Comparison of ENCODE assay signal across 19 cellular contexts in genomic region chr5:56825222-56825824, GRCh38. TPM values are rescaled to one million over a fixed set of nuclear protein-coding genes. Genes with fewer than 3 reads are reported as not detected.
DNase-seq lines count a peak whose midpoint lies in the region; ATAC-seq, FAIRE-seq and TF ChIP-seq lines count a peak whose summit lies in the region.
"Had no signal": no experiment of that assay in that cellular context is flagged by ENCODE, and none has a peak within 500 bp of the region (broad histone marks: within the 10 kb centered on the region; RNA-seq: fewer than 3 reads in every experiment).

No MANE protein-coding gene starts in this region.

- BruUV-seq in PC-9 (replicated peaks; lab: Mats Ljungman, UMichigan) = no TSS peak

- peaks cover 29% of the 10 kb centered on the region for H3K4me1 ChIP-seq in PC-9 (replicated peaks; ENCODE audit: insufficient read depth)
- peaks cover 38% of the 10 kb centered on the region for H3K4me1 ChIP-seq in hepatocyte (ENCODE audit: insufficient read depth)

- TF ChIP-seq CTCF in PC-9 (conservative IDR thresholded peaks at IDR 0.05) = no peak
- TF ChIP-seq CTCF in hepatocyte (IDR thresholded peaks at IDR 0.05; ENCODE audit: poor library complexity) = no peak

- peak overlapping the region; percentile 46 for H3K27ac Mint-ChIP-seq in stimulated activated naive CD8-positive, alpha-beta T cell treated with anti-CD3 and anti-CD28 coated beads, Interleukin-15, Interleukin-2, amounts not matched to agents 100 ng/mL and 50 ng/mL, for 24 hours
- H3K27ac Mint-ChIP-seq: GM23338 had no signal

- intact Hi-C loops in PC-9 (cut with micrococcal nuclease; ENCODE audit: unreplicated experiment) = no loop called here

- H3K79me2 ChIP-seq in PC-9 (ENCODE audit: low read depth) (peaks cover 100% of the 10 kb centered on the region), hepatocyte (peaks cover 100% of the 10 kb centered on the region)

- POLR2A ChIA-PET in PC-9 (lab: Charles Lee; ENCODE audit: unreplicated experiment) = no interaction called here

- no peak for DNase-seq in stimulated activated naive CD8-positive, alpha-beta T cell treated with anti-CD3 and anti-CD28 coated beads, Interleukin-15, Interleukin-2, amounts not matched to agents 100 U/mL and 50 U/mL, for 24 hours
- DNase-seq in PC-9 = peak in 1 of 2 experiments; percentile 34
- DNase-seq in kidney tubule cell (ENCODE audit: low spot score) = peak; percentile 21
- DNase-seq in hepatocyte (ENCODE audit: low spot score) = no peak
- DNase-seq in frontal cortex (ENCODE audit: low spot score in 2 of 2) = no peak
- DNase-seq: activated T-cell treated with anti-CD3 and anti-CD28 coated beads, Interleukin-2, amount 50 U/mL, for 4 hours; glutamatergic neuron; KG1; NCI-H1092 treated with DMSO at 0.1 percent for 48 hours; NCI-H774; retina; SK-N-SH; stimulated activated CD4-positive, alpha-beta T cell treated with anti-CD3 and anti-CD28 coated beads, Interleukin-15, amount 100 ng/mL, for 24 hours had no signal

- WGBS in hepatocyte (ENCODE audit: low lambda C conversion rate, missing lambda C conversion rate) = 75% methylated on average over 3 of the region's 3 CpGs

- H3K9me3 ChIP-seq in PC-9 (ENCODE audit: insufficient read depth, low read depth) (no peaks in the 10 kb centered on the region), hepatocyte (ENCODE audit: low read depth) (no peaks in the 10 kb centered on the region)
- H3K9me3 ChIP-seq: SK-N-SH had no signal

- no peak overlapping the region for H3K4me2 ChIP-seq in PC-9
- no peak overlapping the region for H3K4me2 ChIP-seq in hepatocyte
- H3K4me2 ChIP-seq: GM23338, SK-N-SH had no signal

- H3K27ac ChIP-seq in PC-9 (peak overlapping the region; percentile 17; the same call in 1 of the 2 replicates), hepatocyte (no peak overlapping the region)

- H4K20me1 ChIP-seq in PC-9 (ENCODE audit: insufficient read depth) = no peaks in the 10 kb centered on the region
- peaks cover 58% of the 10 kb centered on the region for H4K20me1 ChIP-seq in hepatocyte (ENCODE audit: insufficient read depth, poor library complexity, severe bottlenecking)

- H3K36me3 ChIP-seq in PC-9 (ENCODE audit: low read depth) (peaks cover 9% of the 10 kb centered on the region; the same call in 1 of the 2 replicates), hepatocyte (replicated peaks; ENCODE audit: insufficient read depth, low read depth) (no peaks in the 10 kb centered on the region)

- H3K27me3 Mint-ChIP-seq in stimulated activated naive CD8-positive, alpha-beta T cell treated with anti-CD3 and anti-CD28 coated beads, Interleukin-15, Interleukin-2, amounts not matched to agents 100 ng/mL and 50 ng/mL, for 24 hours = no peaks in the 10 kb centered on the region

- H3K9me3 Mint-ChIP-seq in stimulated activated naive CD8-positive, alpha-beta T cell treated with anti-CD3 and anti-CD28 coated beads, Interleukin-15, Interleukin-2, amounts not matched to agents 100 ng/mL and 50 ng/mL, for 24 hours = no peaks in the 10 kb centered on the region
- H3K9me3 Mint-ChIP-seq: activated T-cell treated with anti-CD3 and anti-CD28 coated beads, Interleukin-2, amount 50 U/mL, for 4 hours; GM23338 had no signal

- no peaks in the 10 kb centered on the region for H3K9me2 ChIP-seq in PC-9 (ENCODE audit: insufficient read depth)
- no peaks in the 10 kb centered on the region for H3K9me2 ChIP-seq in hepatocyte (replicated peaks; ENCODE audit: insufficient read depth)
- H3K9me2 ChIP-seq: SK-N-SH had no signal

- H3K4me3 ChIP-seq in PC-9 = no peak overlapping the region
- no peak overlapping the region for H3K4me3 ChIP-seq in hepatocyte
- H3K4me3 ChIP-seq: GM23338 had no signal

- CTCF ChIA-PET in PC-9 (lab: Charles Lee) = interaction anchor here (1.4 kb wide), 1 partner anchor 10 kb away, joined by 3 read pairs; no protein-coding TSS in a partner anchor

- no peak for ATAC-seq in stimulated activated naive CD8-positive, alpha-beta T cell treated with anti-CD3 and anti-CD28 coated beads, Interleukin-15, Interleukin-2, amounts not matched to agents 100 U/mL and 50 U/mL, for 24 hours
- ATAC-seq in HG03469 (IDR thresholded peaks at IDR 0.05; ENCODE audit: unreplicated experiment) = no peak
- no peak for ATAC-seq in HG03175 (IDR thresholded peaks at IDR 0.05; ENCODE audit: unreplicated experiment)
- ATAC-seq: activated T-cell treated with anti-CD3 and anti-CD28 coated beads, Interleukin-2, amount 50 U/mL, for 4 hours; GM23338 had no signal

- peaks cover 33% of the 10 kb centered on the region; the same call in 1 of the 2 replicates for H3F3A ChIP-seq in PC-9 (ENCODE audit: insufficient read depth, low read depth)

- H3K36me3 Mint-ChIP-seq in stimulated activated naive CD8-positive, alpha-beta T cell treated with anti-CD3 and anti-CD28 coated beads, Interleukin-15, Interleukin-2, amounts not matched to agents 100 ng/mL and 50 ng/mL, for 24 hours (ENCODE audit: low read depth) = peaks cover 15% of the 10 kb centered on the region

- no peak overlapping the region for H2AFZ ChIP-seq in PC-9
- H2AFZ ChIP-seq in hepatocyte = no peak overlapping the region
- H2AFZ ChIP-seq: GM23338 had no signal

- peaks cover 89% of the 10 kb centered on the region for H3K4me1 Mint-ChIP-seq in stimulated activated naive CD8-positive, alpha-beta T cell treated with anti-CD3 and anti-CD28 coated beads, Interleukin-15, Interleukin-2, amounts not matched to agents 100 ng/mL and 50 ng/mL, for 24 hours (ENCODE audit: low read depth)

- H3K4me3 Mint-ChIP-seq in stimulated activated naive CD8-positive, alpha-beta T cell treated with anti-CD3 and anti-CD28 coated beads, Interleukin-15, Interleukin-2, amounts not matched to agents 100 ng/mL and 50 ng/mL, for 24 hours = no peak overlapping the region
- H3K4me3 Mint-ChIP-seq: GM23338 had no signal

- no peak for FAIRE-seq in frontal cortex (lab: Jason Lieb, UNC)
- FAIRE-seq: bronchial epithelial cell, RCC 7860 had no signal

- H3K27me3 ChIP-seq in PC-9 (ENCODE audit: insufficient read depth, low read depth) (no peaks in the 10 kb centered on the region), hepatocyte (no peaks in the 10 kb centered on the region)

RNA-seq across cellular contexts. Expression of gene MAP3K1, which starts 10.0 kb away (rescaled TPM):
- 21.8 and 26.1 TPM in 2 replicates for total RNA-seq in PC-9 (2021)
- 36.0 and 38.2 TPM in 2 replicates for total RNA-seq in hepatocyte
- 11.2 and 12.0 TPM in 2 replicates for polyA plus RNA-seq in hepatocyte
- total RNA-seq in frontal cortex = 22.8 TPM
